16 cellular contexts compared by ENCODE assay signal in the genomic region with DNA sequence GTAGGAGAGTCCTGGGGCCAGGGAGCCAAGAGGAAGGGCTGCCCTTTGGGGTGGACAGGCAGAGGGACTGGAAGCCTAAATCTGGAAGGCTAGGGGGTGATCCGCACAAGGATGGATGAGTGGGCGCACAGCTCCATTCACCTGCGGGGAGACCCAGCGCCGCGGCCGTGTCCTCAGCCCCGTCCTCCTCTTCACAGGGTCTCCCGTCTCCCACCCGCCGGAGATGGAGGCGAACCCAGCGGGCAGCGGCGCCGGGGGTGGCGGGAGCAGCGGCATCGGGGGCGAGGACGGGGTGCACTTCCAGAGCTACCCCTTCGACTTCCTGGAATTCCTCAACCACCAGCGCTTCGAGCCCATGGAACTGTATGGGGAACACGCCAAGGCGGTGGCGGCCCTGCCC. TPM values are rescaled to one million over a fixed set of nuclear protein-coding genes. Genes with fewer than 3 reads are reported as not detected.
DNase-seq lines count a peak whose midpoint lies in the region; ATAC-seq and TF ChIP-seq lines count a peak whose summit lies in the region.
"Had no signal": no experiment of that assay in that cellular context is flagged by ENCODE, and none has a peak within 500 bp of the region (broad histone marks: within the 10 kb centered on the region; RNA-seq: fewer than 3 reads in every experiment).

No MANE protein-coding gene starts in this region.

- DNase-seq in right cardiac atrium (no peak), left ventricle myocardium superior (no peak), activated B cell treated with CpG ODN at 0.5 μM for 24 hours (no peak), osteoblast (ENCODE audit: insufficient read length, low spot score, missing footprints) (peak; percentile 76), T-cell (no peak), HFFc6 (no peak), Kasumi-1 (lab: John Stamatoyannopoulos, UW) (no peak)
- DNase-seq: CD8-positive, alpha-beta T cell; COR-L47; DMS153; DND-41; GDM1 had no signal

- H3K27me3 ChIP-seq in right cardiac atrium (ENCODE audit: control insufficient read depth, insufficient read depth) (no peaks in the 10 kb centered on the region), osteoblast (ENCODE audit: insufficient read depth, low read length) (no peaks in the 10 kb centered on the region)

- no peak overlapping the region for H3K4me3 Mint-ChIP-seq in activated B cell treated with CpG ODN at 0.5 μM for 24 hours
- H3K4me3 Mint-ChIP-seq in T-cell: no peak overlapping the region
- no peak overlapping the region for H3K4me3 Mint-ChIP-seq in HFFc6
- H3K4me3 Mint-ChIP-seq: CD14-positive monocyte; CD8-positive, alpha-beta T cell; IgD-negative memory B cell had no signal

- POLR2A ChIA-PET in activated B cell treated with CpG ODN at 0.5 μM for 24 hours (lab: Charles Lee): interaction anchor here (1.0 kb wide), 1 partner anchor 11 kb away, joined by 4 read pairs; the partner anchor contains the start of gene ZNF784
- POLR2A ChIA-PET in T-cell (lab: Charles Lee): no interaction called here

- no peak overlapping the region for H2AFZ ChIP-seq in osteoblast (ENCODE audit: low read length)

- CTCF ChIA-PET in activated B cell treated with CpG ODN at 0.5 μM for 24 hours (lab: Charles Lee) (no interaction called here), T-cell (lab: Charles Lee) (no interaction called here)

- H3K27ac ChIP-seq in right cardiac atrium (ENCODE audit: low read length) (peak overlapping the region; percentile 18), osteoblast (ENCODE audit: low read depth, low read length) (no peak overlapping the region)
- H3K27ac ChIP-seq: A549 had no signal

- peak overlapping the region; percentile 83 for H3K27ac Mint-ChIP-seq in activated B cell treated with CpG ODN at 0.5 μM for 24 hours
- H3K27ac Mint-ChIP-seq in T-cell: no peak overlapping the region
- no peak overlapping the region for H3K27ac Mint-ChIP-seq in HFFc6
- H3K27ac Mint-ChIP-seq: CD8-positive, alpha-beta T cell; IgD-negative memory B cell had no signal

- H3K27me3 Mint-ChIP-seq in activated B cell treated with CpG ODN at 0.5 μM for 24 hours: no peaks in the 10 kb centered on the region
- H3K27me3 Mint-ChIP-seq in T-cell: no peaks in the 10 kb centered on the region
- peaks cover 1% of the 10 kb centered on the region; the same call in 1 of the 2 replicates for H3K27me3 Mint-ChIP-seq in HFFc6 (ENCODE audit: insufficient read depth)
- H3K27me3 Mint-ChIP-seq: IgD-negative memory B cell had no signal

- H3K79me2 ChIP-seq in osteoblast (ENCODE audit: insufficient read depth, low read length): peaks cover 41% of the 10 kb centered on the region

- H3K4me3 ChIP-seq in right cardiac atrium (ENCODE audit: low read length) (no peak overlapping the region), osteoblast (ENCODE audit: insufficient read depth, low read length) (no peak overlapping the region)
- H3K4me3 ChIP-seq: A549 had no signal

- H3K36me3 ChIP-seq in osteoblast (ENCODE audit: insufficient read depth, low read length): peaks cover 23% of the 10 kb centered on the region

- peaks cover 51% of the 10 kb centered on the region for H3K36me3 Mint-ChIP-seq in activated B cell treated with CpG ODN at 0.5 μM for 24 hours (ENCODE audit: low read depth)
- peaks cover 30% of the 10 kb centered on the region for H3K36me3 Mint-ChIP-seq in T-cell
- peaks cover 37% of the 10 kb centered on the region for H3K36me3 Mint-ChIP-seq in HFFc6 (ENCODE audit: low read depth)
- H3K36me3 Mint-ChIP-seq: IgD-negative memory B cell had no signal

- 93% methylated on average over 27 of the region's 27 CpGs for WGBS in right cardiac atrium

- TF ChIP-seq CTCF in activated B cell treated with CpG ODN at 0.5 μM for 24 hours (IDR thresholded peaks at IDR 0.05) (no peak), osteoblast (IDR thresholded peaks at IDR 0.05; ENCODE audit: extremely low read depth, low read depth, low read length) (no peak), HFFc6 (IDR thresholded peaks at IDR 0.05) (no peak)

- intact Hi-C loops in right cardiac atrium (cut with DNase I) (no loop called here), left ventricle myocardium superior (cut with micrococcal nuclease) (no loop called here), activated B cell treated with CpG ODN at 0.5 μM for 24 hours (cut with micrococcal nuclease) (no loop called here)

- peaks cover 21% of the 10 kb centered on the region for H4K20me1 ChIP-seq in osteoblast (ENCODE audit: insufficient read depth, low read length)

- H3K4me1 ChIP-seq in right cardiac atrium (ENCODE audit: control insufficient read depth, insufficient read depth, low read length) (peaks cover 8% of the 10 kb centered on the region), osteoblast (ENCODE audit: insufficient read depth, low read length) (no peaks in the 10 kb centered on the region)
- H3K4me1 ChIP-seq: A549 had no signal

- H3K4me2 ChIP-seq in osteoblast (ENCODE audit: insufficient read depth, low read length): no peak overlapping the region
- H3K4me2 ChIP-seq: A549 had no signal

- H3K9me3 ChIP-seq in right cardiac atrium (ENCODE audit: control insufficient read depth, low read length) (no peaks in the 10 kb centered on the region), osteoblast (ENCODE audit: low read depth, low read length) (peaks cover 6% of the 10 kb centered on the region)
- H3K9me3 ChIP-seq: A549 had no signal

- H3K9me3 Mint-ChIP-seq in activated B cell treated with CpG ODN at 0.5 μM for 24 hours: no peaks in the 10 kb centered on the region
- no peaks in the 10 kb centered on the region for H3K9me3 Mint-ChIP-seq in T-cell
- peaks cover 7% of the 10 kb centered on the region for H3K9me3 Mint-ChIP-seq in HFFc6
- H3K9me3 Mint-ChIP-seq: IgD-negative memory B cell had no signal

- H3K4me1 Mint-ChIP-seq in activated B cell treated with CpG ODN at 0.5 μM for 24 hours (peaks cover 42% of the 10 kb centered on the region), T-cell (peaks cover 36 to 43% (median 37%) of the 10 kb centered on the region in 3 donors), HFFc6 (ENCODE audit: low read depth) (peaks cover 4% of the 10 kb centered on the region; the same call in 1 of the 2 replicates)

- ATAC-seq in right cardiac atrium (no peak), left ventricle myocardium superior (no peak), activated B cell treated with CpG ODN at 0.5 μM for 24 hours (ENCODE audit: low read depth) (no peak), T-cell (replicated peaks in 1 of 4) (no peak)
- ATAC-seq: A549; CD8-positive, alpha-beta T cell; HCT116 had no signal

RNA-seq across cellular contexts. Expression of gene ZNF865, which starts 7.9 kb away (rescaled TPM):
- total RNA-seq in right cardiac atrium: 10 to 100 TPM; 19.4 to 20.8 (median 20.2) TPM
- 17.2 TPM for polyA plus RNA-seq in right cardiac atrium
- total RNA-seq in left ventricle myocardium superior: 21.8 TPM
- 17.2 and 18.9 TPM in 2 replicates for total RNA-seq in activated B cell treated with CpG ODN at 0.5 μM for 24 hours
- total RNA-seq in osteoblast: 1.4 and 1.5 TPM in 2 replicates
- total RNA-seq in T-cell: 10 to 100 TPM; 16.3 to 29.4 (median 27.3) TPM
- 10 to 100 TPM; 13.3 to 14.1 (median 13.8) TPM for total RNA-seq in HFFc6 (2021; fragmentation: NEBNext Ultra II Directional; extraction: Animal tissue kit (Norgen Biotek cat#: 25700))

RNA-seq across cellular contexts. Expression of gene ZNF784, which starts 11.0 kb away (rescaled TPM):
- 10 to 100 TPM; 11.5 to 16.3 (median 13.3) TPM for total RNA-seq in right cardiac atrium
- 13.0 TPM for polyA plus RNA-seq in right cardiac atrium
- 13.4 TPM for total RNA-seq in left ventricle myocardium superior
- 8.7 and 8.9 TPM in 2 replicates for total RNA-seq in activated B cell treated with CpG ODN at 0.5 μM for 24 hours
- 6.5 and 8.7 TPM in 2 replicates for total RNA-seq in osteoblast
- total RNA-seq in T-cell: 10 to 100 TPM in 2 of 5 donors, 1 to 10 TPM in 3; 7.2 to 13.3 (median 8.2) TPM
- total RNA-seq in HFFc6 (2021; fragmentation: NEBNext Ultra II Directional; extraction: Animal tissue kit (Norgen Biotek cat#: 25700)): 1 to 10 TPM; 4.6 to 5.3 (median 4.8) TPM

RNA-seq across cellular contexts. Expression of gene ZNF524, which starts 13.3 kb away (rescaled TPM):
- 10 to 100 TPM; 11.4 to 18.5 (median 17.5) TPM for total RNA-seq in right cardiac atrium
- 27.1 TPM for polyA plus RNA-seq in right cardiac atrium
- 17.0 TPM for total RNA-seq in left ventricle myocardium superior
- 12.6 and 16.1 TPM in 2 replicates for total RNA-seq in activated B cell treated with CpG ODN at 0.5 μM for 24 hours
- total RNA-seq in osteoblast: 11.2 TPM in 2 replicates
- total RNA-seq in T-cell: 10 to 100 TPM; 14.9 to 42.2 (median 33.4) TPM
- 10 to 100 TPM in 5 of 6 experiments, 1 to 10 TPM in 1; 9.3 to 12.0 (median 10.7) TPM for total RNA-seq in HFFc6 (2021; fragmentation: NEBNext Ultra II Directional; extraction: Animal tissue kit (Norgen Biotek cat#: 25700))

RNA-seq across cellular contexts. Expression of gene FIZ1, which starts 14.1 kb away (rescaled TPM):
- total RNA-seq in right cardiac atrium (10 to 100 TPM; 17.5 to 20.0 (median 18.4) TPM), left ventricle myocardium superior (16.3 TPM), activated B cell treated with CpG ODN at 0.5 μM for 24 hours (17.5 and 21.2 TPM in 2 replicates), osteoblast (2.9 and 3.6 TPM in 2 replicates), T-cell (10 to 100 TPM in 4 of 5 donors, 1 to 10 TPM in 1; 9.8 to 27.7 (median 19.0) TPM)
- polyA plus RNA-seq in right cardiac atrium: 16.3 TPM
- 10 to 100 TPM in 5 of 6 experiments, 1 to 10 TPM in 1; 9.9 to 13.1 (median 11.9) TPM for total RNA-seq in HFFc6 (2021; fragmentation: NEBNext Ultra II Directional; extraction: Animal tissue kit (Norgen Biotek cat#: 25700))

RNA-seq across cellular contexts. Expression of gene ZNF580, which starts 27.4 kb away (rescaled TPM):
- total RNA-seq in right cardiac atrium: 10 to 100 TPM; 23.7 to 32.0 (median 28.9) TPM
- polyA plus RNA-seq in right cardiac atrium: 18.7 TPM
- 12.3 TPM for total RNA-seq in left ventricle myocardium superior
- total RNA-seq in activated B cell treated with CpG ODN at 0.5 μM for 24 hours: 55.0 and 81.2 TPM in 2 replicates
- 6.5 and 8.3 TPM in 2 replicates for total RNA-seq in osteoblast
- 100 to 1,000 TPM in 2 of 5 donors, 10 to 100 TPM in 3; 44.6 to 116 (median 94.2) TPM for total RNA-seq in T-cell
- total RNA-seq in HFFc6 (2021; fragmentation: NEBNext Ultra II Directional; extraction: Animal tissue kit (Norgen Biotek cat#: 25700)): 10 to 100 TPM; 51.0 to 60.5 (median 57.7) TPM
